In the genomic region with DNA sequence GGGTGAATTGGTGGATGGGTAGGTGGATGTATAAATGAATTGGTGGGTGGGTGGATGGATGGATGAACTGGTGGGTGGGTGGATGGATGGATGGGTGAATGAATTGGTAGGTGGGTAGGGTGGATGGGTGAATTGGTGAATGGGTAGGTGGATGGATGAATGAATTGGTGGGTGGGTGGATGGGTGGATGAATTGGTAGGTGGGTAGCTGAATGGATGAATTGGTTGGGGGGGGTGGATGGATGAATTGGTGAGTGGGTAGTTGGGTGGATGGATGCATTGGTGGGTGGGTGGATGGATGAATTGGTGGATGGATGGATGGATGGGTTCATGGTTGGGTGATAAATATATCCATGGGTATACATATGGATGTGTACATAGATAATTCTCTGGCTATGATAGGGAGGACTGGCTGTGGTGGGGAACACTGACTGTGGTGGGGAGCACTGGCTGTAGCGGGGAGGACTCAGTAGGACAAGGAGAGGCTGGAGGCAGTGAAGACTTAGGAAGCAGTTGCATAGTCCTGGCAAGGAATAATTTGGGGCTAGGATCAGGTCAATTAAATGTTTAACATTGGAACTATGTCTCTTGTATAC, we compare ENCODE assay signal across 1 cellular context.
TF ChIP-seq lines count a peak whose summit lies in the region.

No MANE protein-coding gene starts in this region.

TF ChIP-seq in HepG2, 621 proteins besides CTCF, POLR2A, EP300 and RAD21:
- TF ChIP-seq KDM3A (CRISPR knock-in tag; IDR thresholded peaks at IDR 0.05; ENCODE audit: low read depth) (no peak), ZNF263 (CRISPR knock-in tag; IDR thresholded peaks at IDR 0.05) (peak; percentile 91)
TF ChIP-seq in HepG2: peak in this region for 1.
